1 cellular context compared by ENCODE assay signal in the genomic region with DNA sequence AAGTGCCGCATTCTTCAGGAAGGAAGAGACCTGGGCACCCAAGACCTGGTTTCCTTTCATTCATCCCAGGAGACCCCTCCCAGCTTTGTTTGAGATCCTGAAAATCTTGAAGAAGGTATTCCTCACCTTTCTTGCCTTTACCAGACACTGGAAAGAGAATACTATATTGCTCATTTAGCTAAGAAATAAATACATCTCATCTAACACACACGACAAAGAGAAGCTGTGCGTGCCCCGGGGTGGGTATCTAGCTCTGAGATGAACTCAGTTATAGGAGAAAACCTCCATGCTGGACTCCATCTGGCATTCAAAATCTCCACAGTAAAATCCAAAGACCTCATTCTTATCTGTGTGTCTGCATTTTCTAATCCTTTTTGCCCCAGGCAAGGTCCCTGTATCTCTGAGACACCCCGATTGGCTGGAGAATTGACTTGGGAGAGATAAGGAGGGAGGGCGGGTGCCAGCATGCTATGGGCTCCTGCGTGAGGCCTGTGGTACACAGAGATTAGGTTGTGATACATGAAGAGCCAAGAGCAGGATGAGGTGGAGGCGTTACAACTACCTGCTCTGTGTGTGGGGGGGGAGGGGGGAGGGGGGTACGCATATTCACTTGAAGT.
TF ChIP-seq lines count a peak whose summit lies in the region.

No MANE protein-coding gene starts in this region.

TF ChIP-seq in K562, 482 proteins besides CTCF, POLR2A, EP300 and RAD21 (continues in another document):
- TF ChIP-seq ZNF239 (CRISPR knock-in tag; IDR thresholded peaks at IDR 0.05) (no peak), ZC3H4 (CRISPR knock-in tag; IDR thresholded peaks at IDR 0.05; ENCODE audit: borderline replicate concordance) (no peak), TEAD4 (IDR thresholded peaks at IDR 0.05; ENCODE audit: low read length) (peak; percentile 92), TEAD4 (CRISPR knock-in tag; IDR thresholded peaks at IDR 0.05; ENCODE audit: borderline replicate concordance) (no peak), RBBP5 (IDR thresholded peaks at IDR 0.05; ENCODE audit: borderline replicate concordance, insufficient read depth, low read length, poor library complexity, severe bottlenecking) (no peak), HBP1 (CRISPR knock-in tag; IDR thresholded peaks at IDR 0.05) (no peak), POLR2B (IDR thresholded peaks at IDR 0.05; ENCODE audit: low read depth, partially characterized antibody) (no peak), MTA2 (IDR thresholded peaks at IDR 0.05; ENCODE audit: low read depth) (peak; percentile 72), SFPQ (IDR thresholded peaks at IDR 0.05; ENCODE audit: low read depth, low read length) (no peak), RCOR1 (IDR thresholded peaks at IDR 0.05; ENCODE audit: borderline replicate concordance in 1 of 2, low read depth in 2 of 2, low read length in 2 of 2) (peak; percentile 89 to 99; a peak in 3 of 4 replicates), ZNF586 (CRISPR knock-in tag; conservative IDR thresholded peaks at IDR 0.05) (no peak), BCL6 (CRISPR knock-in tag; IDR thresholded peaks at IDR 0.05) (no peak), CTBP1 (IDR thresholded peaks at IDR 0.05; ENCODE audit: borderline replicate concordance) (no peak), NCOA6 (IDR thresholded peaks at IDR 0.05) (no peak), E2F3 (CRISPR knock-in tag; IDR thresholded peaks at IDR 0.05) (no peak), KAT7 (CRISPR knock-in tag; IDR thresholded peaks at IDR 0.05; ENCODE audit: borderline replicate concordance) (no peak), TCF7 (IDR thresholded peaks at IDR 0.05; ENCODE audit: borderline replicate concordance) (no peak), GATAD2A (IDR thresholded peaks at IDR 0.05) (no peak), EZH2 (IDR thresholded peaks at IDR 0.05; ENCODE audit: borderline replicate concordance, low read depth, low read length) (no peak), KLF10 (CRISPR knock-in tag; IDR thresholded peaks at IDR 0.05) (no peak), RBM39 (optimal IDR thresholded peaks at IDR 0.05; ENCODE audit: low read depth, low read length) (no peak), TRIM28 (IDR thresholded peaks at IDR 0.05) (no peak), ELK3 (CRISPR knock-in tag; IDR thresholded peaks at IDR 0.05) (no peak), KLF1 (tag; IDR thresholded peaks at IDR 0.05) (no peak), POU5F1 (IDR thresholded peaks at IDR 0.05; ENCODE audit: borderline replicate concordance, low read depth, low read length, partially characterized antibody) (no peak), SETDB1 (IDR thresholded peaks at IDR 0.05; ENCODE audit: low read length) (no peak), BMI1 (IDR thresholded peaks at IDR 0.05; ENCODE audit: low read length) (no peak), SMAD4 (CRISPR knock-in tag; conservative IDR thresholded peaks at IDR 0.05) (peak; percentile 78), PTRF (tag; IDR thresholded peaks at IDR 0.05) (no peak), ARID2 (IDR thresholded peaks at IDR 0.05) (no peak), PHF8 (IDR thresholded peaks at IDR 0.05; ENCODE audit: borderline replicate concordance, low read length) (no peak), CLOCK (CRISPR knock-in tag; IDR thresholded peaks at IDR 0.05; ENCODE audit: borderline replicate concordance) (no peak), ZNF655 (CRISPR knock-in tag; IDR thresholded peaks at IDR 0.05) (no peak), MNT (conservative IDR thresholded peaks at IDR 0.05) (0 out of 4 replicates have a peak, but pooled peaks of 1 of the 2 experiments have one; percentile 32), ZFP36 (IDR thresholded peaks at IDR 0.05; ENCODE audit: low read depth, low read length, partially characterized antibody) (no peak), ZNF143 (CRISPR knock-in tag; IDR thresholded peaks at IDR 0.05) (no peak), CREM (IDR thresholded peaks at IDR 0.05; ENCODE audit: low read depth) (peak; percentile 49; the same call in 1 of the 2 replicates), ZNF668 (CRISPR knock-in tag; IDR thresholded peaks at IDR 0.05) (no peak), RBM22 (IDR thresholded peaks at IDR 0.05; ENCODE audit: low read depth, low read length, poor library complexity, severe bottlenecking) (no peak), NR2C1 (IDR thresholded peaks at IDR 0.05) (no peak), NR2C1 (tag; IDR thresholded peaks at IDR 0.05) (no peak), CC2D1A (IDR thresholded peaks at IDR 0.05) (peak; percentile 39; the same call in 1 of the 2 replicates), HDAC2 (IDR thresholded peaks at IDR 0.05) (peak; percentile 88), CBFA2T2 (conservative IDR thresholded peaks at IDR 0.05) (peak; percentile 91)
- TF ChIP-seq, protein P1, sequence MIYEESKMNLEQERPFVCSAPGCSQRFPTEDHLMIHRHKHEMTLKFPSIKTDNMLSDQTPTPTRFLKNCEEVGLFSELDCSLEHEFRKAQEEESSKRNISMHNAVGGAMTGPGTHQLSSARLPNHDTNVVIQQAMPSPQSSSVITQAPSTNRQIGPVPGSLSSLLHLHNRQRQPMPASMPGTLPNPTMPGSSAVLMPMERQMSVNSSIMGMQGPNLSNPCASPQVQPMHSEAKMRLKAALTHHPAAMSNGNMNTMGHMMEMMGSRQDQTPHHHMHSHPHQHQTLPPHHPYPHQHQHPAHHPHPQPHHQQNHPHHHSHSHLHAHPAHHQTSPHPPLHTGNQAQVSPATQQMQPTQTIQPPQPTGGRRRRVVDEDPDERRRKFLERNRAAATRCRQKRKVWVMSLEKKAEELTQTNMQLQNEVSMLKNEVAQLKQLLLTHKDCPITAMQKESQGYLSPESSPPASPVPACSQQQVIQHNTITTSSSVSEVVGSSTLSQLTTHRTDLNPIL (CRISPR knock-in tag; IDR thresholded peaks at IDR 0.05) = no peak
- TF ChIP-seq, protein P2, sequence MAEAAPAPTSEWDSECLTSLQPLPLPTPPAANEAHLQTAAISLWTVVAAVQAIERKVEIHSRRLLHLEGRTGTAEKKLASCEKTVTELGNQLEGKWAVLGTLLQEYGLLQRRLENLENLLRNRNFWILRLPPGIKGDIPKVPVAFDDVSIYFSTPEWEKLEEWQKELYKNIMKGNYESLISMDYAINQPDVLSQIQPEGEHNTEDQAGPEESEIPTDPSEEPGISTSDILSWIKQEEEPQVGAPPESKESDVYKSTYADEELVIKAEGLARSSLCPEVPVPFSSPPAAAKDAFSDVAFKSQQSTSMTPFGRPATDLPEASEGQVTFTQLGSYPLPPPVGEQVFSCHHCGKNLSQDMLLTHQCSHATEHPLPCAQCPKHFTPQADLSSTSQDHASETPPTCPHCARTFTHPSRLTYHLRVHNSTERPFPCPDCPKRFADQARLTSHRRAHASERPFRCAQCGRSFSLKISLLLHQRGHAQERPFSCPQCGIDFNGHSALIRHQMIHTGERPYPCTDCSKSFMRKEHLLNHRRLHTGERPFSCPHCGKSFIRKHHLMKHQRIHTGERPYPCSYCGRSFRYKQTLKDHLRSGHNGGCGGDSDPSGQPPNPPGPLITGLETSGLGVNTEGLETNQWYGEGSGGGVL (CRISPR knock-in tag; IDR thresholded peaks at IDR 0.05) = no peak
- TF ChIP-seq, protein P3, sequence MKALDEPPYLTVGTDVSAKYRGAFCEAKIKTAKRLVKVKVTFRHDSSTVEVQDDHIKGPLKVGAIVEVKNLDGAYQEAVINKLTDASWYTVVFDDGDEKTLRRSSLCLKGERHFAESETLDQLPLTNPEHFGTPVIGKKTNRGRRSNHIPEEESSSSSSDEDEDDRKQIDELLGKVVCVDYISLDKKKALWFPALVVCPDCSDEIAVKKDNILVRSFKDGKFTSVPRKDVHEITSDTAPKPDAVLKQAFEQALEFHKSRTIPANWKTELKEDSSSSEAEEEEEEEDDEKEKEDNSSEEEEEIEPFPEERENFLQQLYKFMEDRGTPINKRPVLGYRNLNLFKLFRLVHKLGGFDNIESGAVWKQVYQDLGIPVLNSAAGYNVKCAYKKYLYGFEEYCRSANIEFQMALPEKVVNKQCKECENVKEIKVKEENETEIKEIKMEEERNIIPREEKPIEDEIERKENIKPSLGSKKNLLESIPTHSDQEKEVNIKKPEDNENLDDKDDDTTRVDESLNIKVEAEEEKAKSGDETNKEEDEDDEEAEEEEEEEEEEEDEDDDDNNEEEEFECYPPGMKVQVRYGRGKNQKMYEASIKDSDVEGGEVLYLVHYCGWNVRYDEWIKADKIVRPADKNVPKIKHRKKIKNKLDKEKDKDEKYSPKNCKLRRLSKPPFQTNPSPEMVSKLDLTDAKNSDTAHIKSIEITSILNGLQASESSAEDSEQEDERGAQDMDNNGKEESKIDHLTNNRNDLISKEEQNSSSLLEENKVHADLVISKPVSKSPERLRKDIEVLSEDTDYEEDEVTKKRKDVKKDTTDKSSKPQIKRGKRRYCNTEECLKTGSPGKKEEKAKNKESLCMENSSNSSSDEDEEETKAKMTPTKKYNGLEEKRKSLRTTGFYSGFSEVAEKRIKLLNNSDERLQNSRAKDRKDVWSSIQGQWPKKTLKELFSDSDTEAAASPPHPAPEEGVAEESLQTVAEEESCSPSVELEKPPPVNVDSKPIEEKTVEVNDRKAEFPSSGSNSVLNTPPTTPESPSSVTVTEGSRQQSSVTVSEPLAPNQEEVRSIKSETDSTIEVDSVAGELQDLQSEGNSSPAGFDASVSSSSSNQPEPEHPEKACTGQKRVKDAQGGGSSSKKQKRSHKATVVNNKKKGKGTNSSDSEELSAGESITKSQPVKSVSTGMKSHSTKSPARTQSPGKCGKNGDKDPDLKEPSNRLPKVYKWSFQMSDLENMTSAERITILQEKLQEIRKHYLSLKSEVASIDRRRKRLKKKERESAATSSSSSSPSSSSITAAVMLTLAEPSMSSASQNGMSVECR (CRISPR knock-in tag; IDR thresholded peaks at IDR 0.05) = no peak
